9 cellular contexts compared by ENCODE assay signal in the genomic region with DNA sequence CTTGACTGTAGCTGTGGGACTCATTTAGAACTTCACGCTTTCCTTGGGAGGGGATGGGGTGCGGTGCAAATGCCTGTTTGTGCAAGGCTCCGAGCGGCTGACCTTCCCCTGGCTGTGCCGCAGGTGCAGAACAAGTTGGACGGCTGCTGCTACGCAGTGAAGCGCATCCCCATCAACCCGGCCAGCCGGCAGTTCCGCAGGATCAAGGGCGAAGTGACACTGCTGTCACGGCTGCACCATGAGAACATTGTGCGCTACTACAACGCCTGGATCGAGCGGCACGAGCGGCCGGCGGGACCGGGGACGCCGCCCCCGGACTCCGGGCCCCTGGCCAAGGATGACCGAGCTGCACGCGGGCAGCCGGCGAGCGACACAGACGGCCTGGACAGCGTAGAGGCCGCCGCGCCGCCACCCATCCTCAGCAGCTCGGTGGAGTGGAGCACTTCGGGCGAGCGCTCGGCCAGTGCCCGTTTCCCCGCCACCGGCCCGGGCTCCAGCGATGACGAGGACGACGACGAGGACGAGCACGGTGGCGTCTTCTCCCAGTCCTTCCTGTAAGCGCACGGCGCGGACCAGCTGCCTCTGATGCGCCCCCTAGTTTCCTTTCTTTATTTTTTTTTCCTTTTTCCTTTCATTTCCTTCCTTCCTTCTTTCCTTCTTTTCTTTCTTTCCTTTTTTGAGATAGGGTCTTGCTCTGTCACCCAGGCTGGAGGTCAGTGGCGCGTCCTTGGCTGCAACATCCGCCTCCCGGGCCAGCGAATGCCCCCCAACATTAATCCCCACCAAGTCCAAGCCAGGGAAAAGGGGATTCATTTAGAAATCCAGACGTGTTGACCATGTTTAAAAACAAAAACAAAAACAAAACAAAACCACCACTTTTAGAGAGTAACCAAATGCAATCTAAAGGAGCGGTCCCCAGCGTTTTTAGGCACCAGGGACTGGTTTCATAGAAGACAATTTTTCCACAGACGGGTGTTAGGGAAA. TPM values are rescaled to one million over a fixed set of nuclear protein-coding genes. Genes with fewer than 3 reads are reported as not detected.
DNase-seq lines count a peak whose midpoint lies in the region; ATAC-seq, FAIRE-seq and TF ChIP-seq lines count a peak whose summit lies in the region.
"Had no signal": no experiment of that assay in that cellular context is flagged by ENCODE, and none has a peak within 500 bp of the region (broad histone marks: within the 10 kb centered on the region; RNA-seq: fewer than 3 reads in every experiment).

No MANE protein-coding gene starts in this region.

- peak overlapping the region; percentile 34 for H3K27ac Mint-ChIP-seq in nephron progenitor cell
- H3K27ac Mint-ChIP-seq: activated naive CD4-positive, alpha-beta T cell treated with anti-CD3 and anti-CD28 coated beads, Interleukin-2, amount 50 U/mL, for 24 hours had no signal

- no peak for FAIRE-seq in frontal cortex (lab: Jason Lieb, UNC)

- H3K36me3 Mint-ChIP-seq in nephron progenitor cell (ENCODE audit: low read depth), result peaks cover 45% of the 10 kb centered on the region

- no peak for ATAC-seq in HG03280 (IDR thresholded peaks at IDR 0.05; ENCODE audit: unreplicated experiment)
- ATAC-seq in HG03097 (IDR thresholded peaks at IDR 0.05; ENCODE audit: low FRiP score, unreplicated experiment), result no peak

- DNase-seq in AG08395 (ENCODE audit: low spot score), result peak; percentile 82
- DNase-seq in HS-5 (ENCODE audit: low read depth), result peak; percentile 10
- peak; percentile 7 for DNase-seq in activated T-helper 1 cell treated with Interleukin-2 at 50 U/mL for 16 hours (ENCODE audit: low read depth)
- DNase-seq in frontal cortex (ENCODE audit: low spot score in 2 of 2), result peak; percentile 77 to 80
- DNase-seq in nephron progenitor cell, result peak; percentile 67
- no peak for DNase-seq in NCI-H187 treated with DMSO at 0.1 percent for 48 hours (lab: John Stamatoyannopoulos, UW)

- peaks cover 21% of the 10 kb centered on the region for H3K4me1 Mint-ChIP-seq in nephron progenitor cell
- H3K4me1 Mint-ChIP-seq: activated naive CD4-positive, alpha-beta T cell treated with anti-CD3 and anti-CD28 coated beads, Interleukin-2, amount 50 U/mL, for 24 hours had no signal

- peak overlapping the region; percentile 75 for H3K4me3 Mint-ChIP-seq in nephron progenitor cell
- H3K4me3 Mint-ChIP-seq: activated naive CD4-positive, alpha-beta T cell treated with anti-CD3 and anti-CD28 coated beads, Interleukin-2, amount 50 U/mL, for 24 hours had no signal

- TF ChIP-seq CTCF in nephron progenitor cell (IDR thresholded peaks at IDR 0.05), result no peak

- H3K9me3 Mint-ChIP-seq in nephron progenitor cell, result no peaks in the 10 kb centered on the region
- H3K9me3 Mint-ChIP-seq: activated naive CD4-positive, alpha-beta T cell treated with anti-CD3 and anti-CD28 coated beads, Interleukin-2, amount 50 U/mL, for 24 hours had no signal

- H3K27me3 Mint-ChIP-seq in nephron progenitor cell (ENCODE audit: low read depth, poor library complexity), result no peaks in the 10 kb centered on the region
- H3K27me3 Mint-ChIP-seq: activated naive CD4-positive, alpha-beta T cell treated with anti-CD3 and anti-CD28 coated beads, Interleukin-2, amount 50 U/mL, for 24 hours had no signal

RNA-seq across cellular contexts. Expression of gene EIF2AK4, which starts 42.7 kb away (rescaled TPM):
- 30.2 TPM for total RNA-seq in frontal cortex

RNA-seq across cellular contexts. Expression of gene GPR176, which starts 56.5 kb away (rescaled TPM):
- 31.4 TPM for total RNA-seq in frontal cortex
